9 cellular contexts compared by ENCODE assay signal in the genomic region with DNA sequence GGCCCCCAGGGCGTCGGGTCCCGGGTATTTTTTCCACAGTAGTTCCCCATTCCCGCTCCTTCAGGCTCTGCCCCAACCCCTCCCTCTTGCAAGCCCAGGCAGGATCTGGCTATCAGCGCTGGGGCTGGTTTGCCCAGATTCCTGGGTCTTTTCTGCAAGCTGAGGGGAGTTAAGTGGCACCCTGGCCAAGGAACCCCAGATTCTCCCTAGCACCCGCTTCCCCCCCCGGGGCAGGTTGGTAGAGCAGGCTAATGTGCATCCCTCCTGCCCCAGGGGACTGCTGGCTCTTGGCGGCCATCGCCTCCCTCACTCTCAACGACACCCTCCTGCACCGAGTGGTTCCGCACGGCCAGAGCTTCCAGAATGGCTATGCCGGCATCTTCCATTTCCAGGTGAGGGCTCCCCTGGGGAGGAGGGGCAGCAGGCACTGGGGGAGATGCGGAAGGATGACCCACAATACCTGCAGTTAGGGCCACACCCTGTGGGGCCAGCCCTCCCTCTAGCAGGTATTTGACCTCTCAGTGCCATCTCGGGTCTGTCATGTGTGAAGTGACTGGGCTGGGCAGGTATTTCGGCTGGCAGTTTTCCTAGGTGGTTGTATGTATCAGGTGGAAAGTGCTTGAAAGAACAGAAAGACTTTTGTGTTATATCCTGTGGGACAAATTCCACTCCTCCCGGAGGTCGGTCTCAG. TPM values are rescaled to one million over a fixed set of nuclear protein-coding genes. Genes with fewer than 3 reads are reported as not detected.
DNase-seq lines count a peak whose midpoint lies in the region; ATAC-seq and TF ChIP-seq lines count a peak whose summit lies in the region.
"Had no signal": no experiment of that assay in that cellular context is flagged by ENCODE, and none has a peak within 500 bp of the region (broad histone marks: within the 10 kb centered on the region; RNA-seq: fewer than 3 reads in every experiment).

No MANE protein-coding gene starts in this region.

- no peaks in the 10 kb centered on the region for H3K9me2 ChIP-seq in SK-N-SH

- H3K4me3 Mint-ChIP-seq in activated CD8-positive, alpha-beta T cell treated with anti-CD3 and anti-CD28 coated beads, Interleukin-2, amount 10 ng/mL, durations not matched to agents 7 days and 5 days, result peak overlapping the region; percentile 92
- H3K4me3 Mint-ChIP-seq in stimulated activated naive B cell treated with anti-CD40 and anti-IgM and Interleukin-4, amounts not matched to agents 10 μg/mL and 1 μg/mL and 100 μg/mL, for 72 hours, result peak overlapping the region; percentile 62 to 92

- H3K4me3 ChIP-seq in SK-N-SH (ENCODE audit: low read depth in 2 of 2, low read length in 1 of 2), result no peak overlapping the region; a peak in 2 of 4 replicates
- peak overlapping the region; percentile 87 for H3K4me3 ChIP-seq in iPS-18c (ENCODE audit: insufficient read depth, low read depth, low read length)

- TF ChIP-seq RAD21 in SK-N-SH (IDR thresholded peaks at IDR 0.05; ENCODE audit: low read length), result no peak

- no peaks in the 10 kb centered on the region for H3F3A ChIP-seq in SK-N-SH (replicated peaks; ENCODE audit: insufficient read depth)

- peaks cover under 1% of the 10 kb centered on the region for H3K27me3 Mint-ChIP-seq in activated CD8-positive, alpha-beta T cell treated with anti-CD3 and anti-CD28 coated beads, Interleukin-2, amount 10 ng/mL, durations not matched to agents 7 days and 5 days (ENCODE audit: low read depth)
- no peaks in the 10 kb centered on the region for H3K27me3 Mint-ChIP-seq in stimulated activated naive B cell treated with anti-CD40 and anti-IgM and Interleukin-4, amounts not matched to agents 10 μg/mL and 1 μg/mL and 100 μg/mL, for 72 hours

- peaks cover 5% of the 10 kb centered on the region; the same call in 1 of the 2 replicates for H4K20me1 ChIP-seq in SK-N-SH (ENCODE audit: insufficient read depth)

- H3K9me3 ChIP-seq in SK-N-SH (no peaks in the 10 kb centered on the region), iPS-18c (ENCODE audit: control insufficient read depth, insufficient read depth, low read length) (no peaks in the 10 kb centered on the region)

- TF ChIP-seq EP300 in SK-N-SH (IDR thresholded peaks at IDR 0.05; ENCODE audit: borderline replicate concordance in 1 of 2, low read depth in 1 of 2, low read length in 1 of 2), result no peak

- peaks cover 51% of the 10 kb centered on the region for H3K79me2 ChIP-seq in SK-N-SH (ENCODE audit: insufficient read depth)

- peak overlapping the region; percentile 98; the same call in 1 of the 2 replicates for H3K4me2 ChIP-seq in SK-N-SH

- DNase-seq in SK-N-SH (no peak), DMS 273 (lab: John Stamatoyannopoulos, UW; ENCODE audit: unreplicated experiment) (no peak)
- no peak for DNase-seq in activated CD8-positive, alpha-beta T cell treated with anti-CD3 and anti-CD28 coated beads, Interleukin-2, amount 10 ng/mL, durations not matched to agents 7 days and 5 days
- DNase-seq in stimulated activated naive B cell treated with anti-CD40 and anti-IgM and Interleukin-4, amounts not matched to agents 10 μg/mL and 1 μg/mL and 100 μg/mL, for 72 hours, result no peak
- no peak for DNase-seq in activated CD4-positive, alpha-beta T cell treated with anti-CD3 and anti-CD28 coated beads, Interleukin-2, amount 50 U/mL, for 4 hours
- DNase-seq: SW 1271 had no signal

- H3K4me1 Mint-ChIP-seq in activated CD8-positive, alpha-beta T cell treated with anti-CD3 and anti-CD28 coated beads, Interleukin-2, amount 10 ng/mL, durations not matched to agents 7 days and 5 days (ENCODE audit: low read depth), result peaks cover 16% of the 10 kb centered on the region
- peaks cover 16 to 46% of the 10 kb centered on the region in 2 donors for H3K4me1 Mint-ChIP-seq in stimulated activated naive B cell treated with anti-CD40 and anti-IgM and Interleukin-4, amounts not matched to agents 10 μg/mL and 1 μg/mL and 100 μg/mL, for 72 hours

- no peak overlapping the region for H2AFZ ChIP-seq in SK-N-SH (ENCODE audit: low read depth)

- H3K36me3 Mint-ChIP-seq in activated CD8-positive, alpha-beta T cell treated with anti-CD3 and anti-CD28 coated beads, Interleukin-2, amount 10 ng/mL, durations not matched to agents 7 days and 5 days (ENCODE audit: low read depth), result peaks cover 18% of the 10 kb centered on the region
- H3K36me3 Mint-ChIP-seq in stimulated activated naive B cell treated with anti-CD40 and anti-IgM and Interleukin-4, amounts not matched to agents 10 μg/mL and 1 μg/mL and 100 μg/mL, for 72 hours, result peaks cover 17 to 28% of the 10 kb centered on the region in 2 donors

- POLR2A ChIA-PET in SK-N-SH (lab: Yijun Ruan, JAX), result interaction anchor here (1.7 to 3.3 kb wide), 3 partner anchors 48 to 72 kb away, joined by 4 to 25 read pairs (median 12); a partner anchor contains a TSS
- POLR2A ChIA-PET in activated CD8-positive, alpha-beta T cell treated with anti-CD3 and anti-CD28 coated beads, Interleukin-2, amount 10 ng/mL, durations not matched to agents 7 days and 5 days (lab: Charles Lee), result interaction anchor here (0.7 to 1.2 kb wide), 3 partner anchors 15 to 79 kb away, joined by 3 to 6 read pairs (median 4); a partner anchor contains a TSS

- H3K4me1 ChIP-seq in SK-N-SH (ENCODE audit: control insufficient read depth in 1 of 2, insufficient read depth in 2 of 2, low read depth in 1 of 2, low read length in 1 of 2), result peaks cover 0 to 18% of the 10 kb centered on the region in 2 experiments; a peak in 2 of 4 replicates

- 85% methylated on average over 15 of the region's 19 CpGs for WGBS in SK-N-SH (ENCODE audit: low lambda C conversion rate)

- H3K9ac ChIP-seq in SK-N-SH, result 0 out of 2 replicates have a peak overlapping the region, but pooled peaks have one; percentile 93

- H3K27me3 ChIP-seq in SK-N-SH (ENCODE audit: insufficient read depth), result no peaks in the 10 kb centered on the region

- no peak overlapping the region for H3K27ac ChIP-seq in SK-N-SH (ENCODE audit: low read depth in 2 of 2, low read length in 1 of 2)

- H3K9me3 Mint-ChIP-seq in activated CD8-positive, alpha-beta T cell treated with anti-CD3 and anti-CD28 coated beads, Interleukin-2, amount 10 ng/mL, durations not matched to agents 7 days and 5 days (ENCODE audit: insufficient read depth), result no peaks in the 10 kb centered on the region
- H3K9me3 Mint-ChIP-seq in stimulated activated naive B cell treated with anti-CD40 and anti-IgM and Interleukin-4, amounts not matched to agents 10 μg/mL and 1 μg/mL and 100 μg/mL, for 72 hours, result no peaks in the 10 kb centered on the region

- H3K27ac Mint-ChIP-seq in activated CD8-positive, alpha-beta T cell treated with anti-CD3 and anti-CD28 coated beads, Interleukin-2, amount 10 ng/mL, durations not matched to agents 7 days and 5 days, result no peak overlapping the region
- peak overlapping the region; percentile 42 for H3K27ac Mint-ChIP-seq in stimulated activated naive B cell treated with anti-CD40 and anti-IgM and Interleukin-4, amounts not matched to agents 10 μg/mL and 1 μg/mL and 100 μg/mL, for 72 hours

- CTCF ChIA-PET in SK-N-SH (lab: Yijun Ruan, JAX), result interaction anchor here (0.7 to 4.8 kb wide), 6 partner anchors 21 to 169 kb away, joined by 3 to 46 read pairs (median 4); a partner anchor contains a TSS
- CTCF ChIA-PET in activated CD8-positive, alpha-beta T cell treated with anti-CD3 and anti-CD28 coated beads, Interleukin-2, amount 10 ng/mL, durations not matched to agents 7 days and 5 days (lab: Charles Lee), result interaction anchor here (1.3 to 3.7 kb wide), 5 partner anchors 22 to 132 kb away, joined by 3 to 39 read pairs (median 5); a partner anchor contains a TSS

- H3K36me3 ChIP-seq in SK-N-SH (replicated peaks in 1 of 2; ENCODE audit: control insufficient read depth in 1 of 2, insufficient read depth in 2 of 2, low read length in 1 of 2), result peaks cover 0 to 30% of the 10 kb centered on the region in 2 experiments

- TF ChIP-seq CTCF in SK-N-SH (IDR thresholded peaks at IDR 0.05), result no peak

- ATAC-seq in SK-N-SH treated with all-trans-retinoic acid at 6 μM for 48 hours (no peak), GM18867 (IDR thresholded peaks at IDR 0.05; ENCODE audit: unreplicated experiment) (no peak)
- no peak for ATAC-seq in activated CD8-positive, alpha-beta T cell treated with anti-CD3 and anti-CD28 coated beads, Interleukin-2, amount 10 ng/mL, durations not matched to agents 7 days and 5 days
- ATAC-seq in stimulated activated naive B cell treated with anti-CD40 and anti-IgM and Interleukin-4, amounts not matched to agents 10 μg/mL and 1 μg/mL and 100 μg/mL, for 72 hours (replicated peaks), result no peak

TF ChIP-seq in SK-N-SH, 30 proteins besides CTCF, POLR2A, EP300 and RAD21:
- TF ChIP-seq RCOR1 (IDR thresholded peaks at IDR 0.05; ENCODE audit: low read length) (no peak), RFX5 (IDR thresholded peaks at IDR 0.05; ENCODE audit: low read length) (no peak), FOXM1 (IDR thresholded peaks at IDR 0.05; ENCODE audit: low read depth) (no peak), TAF1 (IDR thresholded peaks at IDR 0.05; ENCODE audit: borderline replicate concordance, low read depth, low read length) (no peak), EZH2phosphoT487 (IDR thresholded peaks at IDR 0.05; ENCODE audit: borderline replicate concordance, low read depth) (no peak)

RNA-seq across cellular contexts. Expression of a gene that starts 1.6 kb away (rescaled TPM):
- 78.6 and 92.2 TPM in 2 replicates for polyA plus RNA-seq in SK-N-SH (2012; rRNA removed)
- 31.3 and 51.8 TPM in 2 replicates for polyA plus RNA-seq in SK-N-SH (2012; cell fraction: cytosol; rRNA removed)
- 159 and 181 TPM in 2 replicates for polyA plus RNA-seq in SK-N-SH (2012; cell fraction: nucleus; rRNA removed)
- 100 to 1,000 TPM; 170 to 179 TPM for total RNA-seq in activated CD8-positive, alpha-beta T cell treated with anti-CD3 and anti-CD28 coated beads, Interleukin-2, amount 10 ng/mL, durations not matched to agents 7 days and 5 days

RNA-seq across cellular contexts. Expression of a gene that starts 13.3 kb away (rescaled TPM):
- polyA plus RNA-seq in SK-N-SH (2012; rRNA removed), result not detected in 2 replicates
- polyA plus RNA-seq in SK-N-SH (2012; cell fraction: cytosol; rRNA removed), result not detected in 2 replicates
- not detected in 2 replicates for polyA plus RNA-seq in SK-N-SH (2012; cell fraction: nucleus; rRNA removed)
- not detected for total RNA-seq in activated CD8-positive, alpha-beta T cell treated with anti-CD3 and anti-CD28 coated beads, Interleukin-2, amount 10 ng/mL, durations not matched to agents 7 days and 5 days

RNA-seq across cellular contexts. Expression of a gene that starts 49.0 kb away (rescaled TPM):
- 14.9 and 31.9 TPM in 2 replicates for polyA plus RNA-seq in SK-N-SH (2012; rRNA removed)
- 25.5 and 32.8 TPM in 2 replicates for polyA plus RNA-seq in SK-N-SH (2012; cell fraction: cytosol; rRNA removed)
- 91.3 and 98.3 TPM in 2 replicates for polyA plus RNA-seq in SK-N-SH (2012; cell fraction: nucleus; rRNA removed)
- total RNA-seq in activated CD8-positive, alpha-beta T cell treated with anti-CD3 and anti-CD28 coated beads, Interleukin-2, amount 10 ng/mL, durations not matched to agents 7 days and 5 days, result 10 to 100 TPM; 28.7 to 33.0 TPM
